Comparison of ENCODE assay signal across 9 cellular contexts in the genomic region with DNA sequence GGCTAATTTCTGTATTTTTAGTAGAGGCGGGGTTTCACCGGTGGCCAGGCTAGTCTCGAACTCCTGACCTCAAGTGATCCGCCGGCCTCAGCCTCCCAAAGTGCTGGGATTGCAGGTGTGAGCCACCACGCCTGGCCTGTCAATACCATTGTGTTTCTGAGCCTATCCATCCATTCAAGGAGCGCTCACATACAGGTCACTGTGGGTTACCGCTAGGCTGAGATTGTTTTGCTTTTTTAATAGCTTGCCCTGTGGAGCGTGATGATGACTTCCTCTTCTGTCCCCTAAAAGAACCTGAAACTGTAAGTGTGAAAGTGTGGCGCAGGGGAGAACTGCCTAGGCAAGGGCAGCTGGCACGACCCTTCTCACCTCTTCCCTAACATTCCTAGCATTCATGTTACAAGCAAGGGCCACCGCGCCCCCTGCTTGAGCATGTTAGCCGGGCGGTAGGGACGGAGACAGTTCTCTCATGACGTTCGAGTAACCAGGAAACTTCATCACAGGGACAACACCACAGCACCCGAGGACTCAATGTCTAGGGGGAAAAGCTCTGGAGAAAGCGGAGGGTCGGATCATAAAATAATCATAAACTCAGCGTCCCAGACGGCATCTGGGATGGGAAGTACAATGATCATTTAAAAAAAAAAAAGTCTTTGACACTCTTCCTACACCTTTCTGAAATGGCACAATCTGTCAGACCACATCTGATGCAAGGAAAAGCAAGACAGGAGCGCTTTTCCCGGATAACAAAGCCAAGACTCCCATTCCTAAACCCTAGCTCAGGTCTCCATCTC. TPM values are rescaled to one million over a fixed set of nuclear protein-coding genes. Genes with fewer than 3 reads are reported as not detected.
A peak's percentile ranks its signal among the peaks of the same experiment; 100 is the strongest.
DNase-seq lines count a peak whose midpoint lies in the region; ATAC-seq and TF ChIP-seq lines count a peak whose summit lies in the region.
"Had no signal": no experiment of that assay in that cellular context is flagged by ENCODE, and none has a peak within 500 bp of the region (broad histone marks: within the 10 kb centered on the region; RNA-seq: fewer than 3 reads in every experiment).

No MANE protein-coding gene starts in this region.

- H3K79me2 ChIP-seq in OCI-LY7 (ENCODE audit: insufficient read depth, low read depth, low read length) = no peaks in the 10 kb centered on the region
- no peaks in the 10 kb centered on the region for H3K79me2 ChIP-seq in trophoblast cell (ENCODE audit: control insufficient read depth, insufficient read depth, low read length, poor library complexity)

- no peak overlapping the region for H4K91ac ChIP-seq in trophoblast cell (ENCODE audit: low read depth, low read length)

- no peaks in the 10 kb centered on the region for H3K9me3 Mint-ChIP-seq in activated naive CD4-positive, alpha-beta T cell treated with anti-CD3 and anti-CD28 coated beads, Interleukin-2, amount 50 U/mL, for 24 hours

- H3K18ac ChIP-seq in trophoblast cell (ENCODE audit: low read length) = no peak overlapping the region

- no peaks in the 10 kb centered on the region for H3K9me2 ChIP-seq in OCI-LY7 (ENCODE audit: insufficient read depth, low read length)

- H3K36me3 Mint-ChIP-seq in activated naive CD4-positive, alpha-beta T cell treated with anti-CD3 and anti-CD28 coated beads, Interleukin-2, amount 50 U/mL, for 24 hours = peaks cover under 1% of the 10 kb centered on the region

- H2AFZ ChIP-seq in OCI-LY7 (ENCODE audit: low read length) (peak overlapping the region; percentile 7; the same call in 1 of the 2 replicates), trophoblast cell (ENCODE audit: insufficient read depth, low read length, poor library complexity) (no peak overlapping the region)

- intact Hi-C loops in OCI-LY7 (cut with micrococcal nuclease; ENCODE audit: unreplicated experiment) = loop anchor here (5.0 kb wide), 2 partner anchors 39 to 249 kb away; no protein-coding TSS in a partner anchor

- H3K9me3 ChIP-seq in OCI-LY7 (ENCODE audit: low read length) (peaks cover 6% of the 10 kb centered on the region; the same call in 1 of the 2 replicates), trophoblast cell (ENCODE audit: insufficient read depth, low read depth, low read length) (no peaks in the 10 kb centered on the region)

- H3K4me2 ChIP-seq in OCI-LY7 (ENCODE audit: low read length) = peak overlapping the region; percentile 75
- peak overlapping the region; percentile 100 for H3K4me2 ChIP-seq in trophoblast cell (ENCODE audit: low read length)

- no peak overlapping the region for H2BK5ac ChIP-seq in trophoblast cell (ENCODE audit: low read depth, low read length, poor library complexity)

- no peak overlapping the region for H2BK12ac ChIP-seq in trophoblast cell (ENCODE audit: low read length)

- peaks cover 42% of the 10 kb centered on the region for H3K4me1 Mint-ChIP-seq in activated naive CD4-positive, alpha-beta T cell treated with anti-CD3 and anti-CD28 coated beads, Interleukin-2, amount 50 U/mL, for 24 hours

- no peaks in the 10 kb centered on the region for H3K27me3 Mint-ChIP-seq in activated naive CD4-positive, alpha-beta T cell treated with anti-CD3 and anti-CD28 coated beads, Interleukin-2, amount 50 U/mL, for 24 hours

- DNase-seq in activated naive CD4-positive, alpha-beta T cell treated with anti-CD3 and anti-CD28 coated beads, Interleukin-2, amount 50 U/mL, for 16 hours = no peak
- DNase-seq in OCI-LY7 (ENCODE audit: low spot score) = peak; percentile 89
- DNase-seq in trophoblast cell = no peak
- DNase-seq in amygdala (lab: John Stamatoyannopoulos, UW) = no peak
- DNase-seq in activated CD8-positive, alpha-beta memory T cell treated with anti-CD3 and anti-CD28 coated beads, Interleukin-2, amount 50 U/mL, for 48 hours = no peak

- CTCF ChIA-PET in OCI-LY7 (lab: Charles Lee; ENCODE audit: unreplicated experiment) = interaction anchor here (0.7 to 1.1 kb wide), 2 partner anchors 23 to 869 kb away, joined by 3 read pairs; no protein-coding TSS in a partner anchor

- H3K4me1 ChIP-seq in OCI-LY7 (ENCODE audit: insufficient read depth, low read length, poor library complexity, severe bottlenecking) (peaks cover 28% of the 10 kb centered on the region), trophoblast cell (ENCODE audit: control insufficient read depth in 1 of 2, insufficient read depth in 2 of 2, low read length in 2 of 2) (peaks cover 10 to 12% of the 10 kb centered on the region in 2 experiments)

- peaks cover 10% of the 10 kb centered on the region for H3K27me3 ChIP-seq in trophoblast cell (ENCODE audit: insufficient read depth, low read length)

- H3K4me3 ChIP-seq in OCI-LY7 (ENCODE audit: low read depth, low read length, poor library complexity, severe bottlenecking) (peak overlapping the region; percentile 58), trophoblast cell (ENCODE audit: low read depth, low read length) (no peak overlapping the region)

- no TSS peak for BruUV-seq in OCI-LY7 (replicated peaks; lab: Mats Ljungman, UMichigan)

- no peak overlapping the region for H3K23ac ChIP-seq in trophoblast cell (ENCODE audit: low read length)

- H4K20me1 ChIP-seq in OCI-LY7 (ENCODE audit: insufficient read depth, low read length) = no peaks in the 10 kb centered on the region

- no peaks in the 10 kb centered on the region for H3K79me1 ChIP-seq in trophoblast cell (ENCODE audit: low read length)

- no peak overlapping the region for H3K9ac ChIP-seq in trophoblast cell (ENCODE audit: low read length)

- H3K27ac Mint-ChIP-seq in activated naive CD4-positive, alpha-beta T cell treated with anti-CD3 and anti-CD28 coated beads, Interleukin-2, amount 50 U/mL, for 24 hours = peak overlapping the region; percentile 84

- TF ChIP-seq CTCF in OCI-LY7 (conservative IDR thresholded peaks at IDR 0.05; ENCODE audit: low read length) = peak; percentile 37; the same call in 1 of the 2 replicates

- H3K36me3 ChIP-seq in OCI-LY7 (ENCODE audit: insufficient read depth, low read length) (no peaks in the 10 kb centered on the region), trophoblast cell (ENCODE audit: control insufficient read depth in 1 of 2, insufficient read depth in 2 of 2, low read length in 2 of 2) (no peaks in the 10 kb centered on the region)

- H3K27ac ChIP-seq in OCI-LY7 (ENCODE audit: low read depth, low read length, poor library complexity, severe bottlenecking) (no peak overlapping the region), trophoblast cell (ENCODE audit: low read depth, low read length) (no peak overlapping the region)

- POLR2A ChIA-PET in OCI-LY7 (lab: Charles Lee) = interaction anchor here (0.6 to 1.1 kb wide), 3 partner anchors 23 to 929 kb away, joined by 3 to 5 read pairs (median 4); no protein-coding TSS in a partner anchor

- no peak overlapping the region for H4K12ac ChIP-seq in trophoblast cell (ENCODE audit: low read depth, low read length)

- H2AK5ac ChIP-seq in trophoblast cell (ENCODE audit: low read length) = no peak overlapping the region

- H3K14ac ChIP-seq in trophoblast cell (ENCODE audit: low read length) = no peak overlapping the region

- H3K4ac ChIP-seq in trophoblast cell (ENCODE audit: low read depth, low read length) = no peak overlapping the region

- ATAC-seq in HG02759 (IDR thresholded peaks at IDR 0.05; ENCODE audit: unreplicated experiment) (peak; percentile 71), esophagus mucosa (peak; percentile 35)

- no CpG with 5 or more reads among the region's 25 CpGs for WGBS in trophoblast cell (ENCODE audit: extremely low coverage, insufficient coverage, insufficient read length)

- no peak overlapping the region for H2BK120ac ChIP-seq in trophoblast cell (ENCODE audit: insufficient read depth, low read length, poor library complexity)

- no peak overlapping the region for H4K8ac ChIP-seq in trophoblast cell (ENCODE audit: low read depth, low read length)

- peak overlapping the region; percentile 80 for H3K4me3 Mint-ChIP-seq in activated naive CD4-positive, alpha-beta T cell treated with anti-CD3 and anti-CD28 coated beads, Interleukin-2, amount 50 U/mL, for 24 hours

RNA-seq across cellular contexts. Expression of a gene that starts 0.8 kb away (rescaled TPM):
- not detected in 2 replicates for total RNA-seq in OCI-LY7 (2014; rRNA removed; shearing (Covaris generic))
- not detected in 2 replicates for total RNA-seq in OCI-LY7 (2022)
- total RNA-seq in esophagus mucosa = 4.5 TPM
- polyA plus RNA-seq in trophoblast cell (2013) = 1.2 TPM in 2 replicates
- total RNA-seq: myocyte had no signal
